Comparison of ENCODE assay signal across 2 cellular contexts in the genomic region with DNA sequence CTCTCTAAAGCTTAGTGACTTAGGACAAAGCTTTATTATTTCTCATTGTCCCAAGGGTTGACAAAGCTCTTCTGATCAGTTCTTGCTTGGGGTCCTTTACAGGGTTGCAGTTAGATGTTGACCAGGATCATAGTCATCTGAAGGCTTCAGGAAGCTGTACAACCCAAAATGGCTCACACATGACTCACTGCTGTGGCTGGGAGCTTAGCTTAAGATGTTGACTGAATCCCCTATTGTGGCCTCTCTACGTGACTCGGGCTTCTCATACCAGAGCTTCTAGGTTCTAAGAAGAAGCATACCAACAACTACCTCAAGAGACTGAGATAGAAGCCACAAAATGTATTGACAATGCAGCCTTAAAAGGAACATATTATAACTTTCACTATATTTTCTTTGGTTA.
TF ChIP-seq lines count a peak whose summit lies in the region.

No MANE protein-coding gene starts in this region.

TF ChIP-seq in SK-N-SH, 30 proteins besides CTCF, POLR2A, EP300 and RAD21 (continued from another document):
- TF ChIP-seq, protein P1, sequence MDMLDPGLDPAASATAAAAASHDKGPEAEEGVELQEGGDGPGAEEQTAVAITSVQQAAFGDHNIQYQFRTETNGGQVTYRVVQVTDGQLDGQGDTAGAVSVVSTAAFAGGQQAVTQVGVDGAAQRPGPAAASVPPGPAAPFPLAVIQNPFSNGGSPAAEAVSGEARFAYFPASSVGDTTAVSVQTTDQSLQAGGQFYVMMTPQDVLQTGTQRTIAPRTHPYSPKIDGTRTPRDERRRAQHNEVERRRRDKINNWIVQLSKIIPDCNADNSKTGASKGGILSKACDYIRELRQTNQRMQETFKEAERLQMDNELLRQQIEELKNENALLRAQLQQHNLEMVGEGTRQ (IDR thresholded peaks at IDR 0.05; ENCODE audit: borderline replicate concordance, low read depth, low read length): no peak
- TF ChIP-seq FOXM1 (IDR thresholded peaks at IDR 0.05; ENCODE audit: low read depth): no peak
- no peak for TF ChIP-seq ELF1 (IDR thresholded peaks at IDR 0.05)
- TF ChIP-seq NRF1 (IDR thresholded peaks at IDR 0.05; ENCODE audit: low read depth, low read length): no peak
- no peak for TF ChIP-seq TCF12 (IDR thresholded peaks at IDR 0.05)
- no peak for TF ChIP-seq JUND (IDR thresholded peaks at IDR 0.05)
- TF ChIP-seq, protein P2, sequence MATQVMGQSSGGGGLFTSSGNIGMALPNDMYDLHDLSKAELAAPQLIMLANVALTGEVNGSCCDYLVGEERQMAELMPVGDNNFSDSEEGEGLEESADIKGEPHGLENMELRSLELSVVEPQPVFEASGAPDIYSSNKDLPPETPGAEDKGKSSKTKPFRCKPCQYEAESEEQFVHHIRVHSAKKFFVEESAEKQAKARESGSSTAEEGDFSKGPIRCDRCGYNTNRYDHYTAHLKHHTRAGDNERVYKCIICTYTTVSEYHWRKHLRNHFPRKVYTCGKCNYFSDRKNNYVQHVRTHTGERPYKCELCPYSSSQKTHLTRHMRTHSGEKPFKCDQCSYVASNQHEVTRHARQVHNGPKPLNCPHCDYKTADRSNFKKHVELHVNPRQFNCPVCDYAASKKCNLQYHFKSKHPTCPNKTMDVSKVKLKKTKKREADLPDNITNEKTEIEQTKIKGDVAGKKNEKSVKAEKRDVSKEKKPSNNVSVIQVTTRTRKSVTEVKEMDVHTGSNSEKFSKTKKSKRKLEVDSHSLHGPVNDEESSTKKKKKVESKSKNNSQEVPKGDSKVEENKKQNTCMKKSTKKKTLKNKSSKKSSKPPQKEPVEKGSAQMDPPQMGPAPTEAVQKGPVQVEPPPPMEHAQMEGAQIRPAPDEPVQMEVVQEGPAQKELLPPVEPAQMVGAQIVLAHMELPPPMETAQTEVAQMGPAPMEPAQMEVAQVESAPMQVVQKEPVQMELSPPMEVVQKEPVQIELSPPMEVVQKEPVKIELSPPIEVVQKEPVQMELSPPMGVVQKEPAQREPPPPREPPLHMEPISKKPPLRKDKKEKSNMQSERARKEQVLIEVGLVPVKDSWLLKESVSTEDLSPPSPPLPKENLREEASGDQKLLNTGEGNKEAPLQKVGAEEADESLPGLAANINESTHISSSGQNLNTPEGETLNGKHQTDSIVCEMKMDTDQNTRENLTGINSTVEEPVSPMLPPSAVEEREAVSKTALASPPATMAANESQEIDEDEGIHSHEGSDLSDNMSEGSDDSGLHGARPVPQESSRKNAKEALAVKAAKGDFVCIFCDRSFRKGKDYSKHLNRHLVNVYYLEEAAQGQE (IDR thresholded peaks at IDR 0.05; ENCODE audit: low read depth, low read length): no peak
- TF ChIP-seq MXI1 (IDR thresholded peaks at IDR 0.05; ENCODE audit: low read depth, low read length): no peak
- no peak for TF ChIP-seq RCOR1 (IDR thresholded peaks at IDR 0.05; ENCODE audit: low read length)

TF ChIP-seq in SK-N-SH treated with all-trans-retinoic acid at 6 μM for 48 hours, 23 proteins besides CTCF, POLR2A, EP300 and RAD21 (continued from another document):
- TF ChIP-seq, protein P3, sequence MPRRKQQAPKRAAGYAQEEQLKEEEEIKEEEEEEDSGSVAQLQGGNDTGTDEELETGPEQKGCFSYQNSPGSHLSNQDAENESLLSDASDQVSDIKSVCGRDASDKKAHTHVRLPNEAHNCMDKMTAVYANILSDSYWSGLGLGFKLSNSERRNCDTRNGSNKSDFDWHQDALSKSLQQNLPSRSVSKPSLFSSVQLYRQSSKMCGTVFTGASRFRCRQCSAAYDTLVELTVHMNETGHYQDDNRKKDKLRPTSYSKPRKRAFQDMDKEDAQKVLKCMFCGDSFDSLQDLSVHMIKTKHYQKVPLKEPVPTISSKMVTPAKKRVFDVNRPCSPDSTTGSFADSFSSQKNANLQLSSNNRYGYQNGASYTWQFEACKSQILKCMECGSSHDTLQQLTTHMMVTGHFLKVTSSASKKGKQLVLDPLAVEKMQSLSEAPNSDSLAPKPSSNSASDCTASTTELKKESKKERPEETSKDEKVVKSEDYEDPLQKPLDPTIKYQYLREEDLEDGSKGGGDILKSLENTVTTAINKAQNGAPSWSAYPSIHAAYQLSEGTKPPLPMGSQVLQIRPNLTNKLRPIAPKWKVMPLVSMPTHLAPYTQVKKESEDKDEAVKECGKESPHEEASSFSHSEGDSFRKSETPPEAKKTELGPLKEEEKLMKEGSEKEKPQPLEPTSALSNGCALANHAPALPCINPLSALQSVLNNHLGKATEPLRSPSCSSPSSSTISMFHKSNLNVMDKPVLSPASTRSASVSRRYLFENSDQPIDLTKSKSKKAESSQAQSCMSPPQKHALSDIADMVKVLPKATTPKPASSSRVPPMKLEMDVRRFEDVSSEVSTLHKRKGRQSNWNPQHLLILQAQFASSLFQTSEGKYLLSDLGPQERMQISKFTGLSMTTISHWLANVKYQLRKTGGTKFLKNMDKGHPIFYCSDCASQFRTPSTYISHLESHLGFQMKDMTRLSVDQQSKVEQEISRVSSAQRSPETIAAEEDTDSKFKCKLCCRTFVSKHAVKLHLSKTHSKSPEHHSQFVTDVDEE (CRISPR knock-in tag; IDR thresholded peaks at IDR 0.05): no peak
- no peak for TF ChIP-seq ZFP30 (CRISPR knock-in tag; IDR thresholded peaks at IDR 0.05)
- no peak for TF ChIP-seq BACH2 (CRISPR knock-in tag; IDR thresholded peaks at IDR 0.05; ENCODE audit: borderline replicate concordance)
- TF ChIP-seq ZC3H10 (CRISPR knock-in tag; IDR thresholded peaks at IDR 0.05): no peak
- TF ChIP-seq RARB (CRISPR knock-in tag; IDR thresholded peaks at IDR 0.05): no peak
- no peak for TF ChIP-seq ESRRG (CRISPR knock-in tag; IDR thresholded peaks at IDR 0.05)
- TF ChIP-seq, protein P4, sequence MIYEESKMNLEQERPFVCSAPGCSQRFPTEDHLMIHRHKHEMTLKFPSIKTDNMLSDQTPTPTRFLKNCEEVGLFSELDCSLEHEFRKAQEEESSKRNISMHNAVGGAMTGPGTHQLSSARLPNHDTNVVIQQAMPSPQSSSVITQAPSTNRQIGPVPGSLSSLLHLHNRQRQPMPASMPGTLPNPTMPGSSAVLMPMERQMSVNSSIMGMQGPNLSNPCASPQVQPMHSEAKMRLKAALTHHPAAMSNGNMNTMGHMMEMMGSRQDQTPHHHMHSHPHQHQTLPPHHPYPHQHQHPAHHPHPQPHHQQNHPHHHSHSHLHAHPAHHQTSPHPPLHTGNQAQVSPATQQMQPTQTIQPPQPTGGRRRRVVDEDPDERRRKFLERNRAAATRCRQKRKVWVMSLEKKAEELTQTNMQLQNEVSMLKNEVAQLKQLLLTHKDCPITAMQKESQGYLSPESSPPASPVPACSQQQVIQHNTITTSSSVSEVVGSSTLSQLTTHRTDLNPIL (CRISPR knock-in tag; IDR thresholded peaks at IDR 0.05; ENCODE audit: low read depth): no peak
- no peak for TF ChIP-seq ZNF8 (CRISPR knock-in tag; IDR thresholded peaks at IDR 0.05)
- TF ChIP-seq TOX (CRISPR knock-in tag; IDR thresholded peaks at IDR 0.05; ENCODE audit: borderline replicate concordance): no peak
